15 cellular contexts compared by ENCODE assay signal in the genomic region with DNA sequence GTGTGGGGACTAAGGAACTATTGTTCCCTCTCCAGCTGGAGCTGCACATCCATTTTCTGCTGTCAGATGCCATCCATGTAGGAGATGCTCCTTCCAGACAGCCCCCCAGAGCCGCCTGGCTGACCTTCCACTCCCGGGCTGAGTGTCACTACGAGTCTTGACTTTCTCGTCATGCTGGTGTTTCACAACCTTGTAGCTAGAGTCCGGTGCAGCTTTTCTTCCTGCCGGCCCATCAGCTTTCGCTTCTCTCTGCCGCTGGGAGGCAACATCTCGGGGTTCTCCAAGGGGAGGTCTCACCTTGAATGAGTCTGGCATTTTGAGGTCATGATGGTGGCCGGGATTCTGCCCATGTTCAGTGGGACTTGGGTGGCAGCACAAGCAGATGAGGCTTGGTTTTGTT.
DNase-seq lines count a peak whose midpoint lies in the region; ATAC-seq and TF ChIP-seq lines count a peak whose summit lies in the region.
"Had no signal": no experiment of that assay in that cellular context is flagged by ENCODE, and none has a peak within 500 bp of the region (broad histone marks: within the 10 kb centered on the region; RNA-seq: fewer than 3 reads in every experiment).

No MANE protein-coding gene starts in this region.

- H3K4me1 ChIP-seq in Caco-2 (peaks cover 21% of the 10 kb centered on the region), SJCRH30 (no peaks in the 10 kb centered on the region)
- H3K4me1 ChIP-seq: adrenal gland had no signal

- H3K4me3 Mint-ChIP-seq in T-helper 2 cell treated with Interferon-gamma antibody and Interleukin-4, amounts not matched to agents 5 μg/mL and 100 μg/mL, for 36 hours, result peak overlapping the region; percentile 54
- no peak overlapping the region for H3K4me3 Mint-ChIP-seq in Caco-2 (ENCODE audit: unreplicated experiment)
- H3K4me3 Mint-ChIP-seq in T-helper 17 cell, result peak overlapping the region; percentile 77
- peak overlapping the region in 3 of 10 donors; percentile 11 to 23 (median 20) for H3K4me3 Mint-ChIP-seq in naive thymus-derived CD8-positive, alpha-beta T cell

- POLR2A ChIA-PET in Caco-2 (lab: Charles Lee), result no interaction called here
- POLR2A ChIA-PET in naive thymus-derived CD8-positive, alpha-beta T cell (lab: Charles Lee), result no interaction called here

- H3K4me3 ChIP-seq in Caco-2 (ENCODE audit: low read depth, low read length) (no peak overlapping the region), SJCRH30 (no peak overlapping the region)
- H3K4me3 ChIP-seq: adrenal gland had no signal

- BruUV-seq in Caco-2 (replicated peaks; lab: Mats Ljungman, UMichigan), result no TSS peak

- CTCF ChIA-PET in Caco-2 (lab: Charles Lee), result no interaction called here

- H3K27me3 ChIP-seq in Caco-2 (replicated peaks; ENCODE audit: control insufficient read depth, insufficient read depth, low read length) (no peaks in the 10 kb centered on the region), SJCRH30 (no peaks in the 10 kb centered on the region)
- H3K27me3 ChIP-seq: adrenal gland had no signal

- peak overlapping the region; percentile 92 for H3K27ac Mint-ChIP-seq in T-helper 2 cell treated with Interferon-gamma antibody and Interleukin-4, amounts not matched to agents 5 μg/mL and 100 μg/mL, for 36 hours
- H3K27ac Mint-ChIP-seq in Caco-2 (ENCODE audit: unreplicated experiment) (peak overlapping the region; percentile 5), T-helper 17 cell (peak overlapping the region; percentile 96)
- peak overlapping the region in 6 of 10 donors; percentile 83 to 91 (median 87) for H3K27ac Mint-ChIP-seq in naive thymus-derived CD8-positive, alpha-beta T cell

- no peaks in the 10 kb centered on the region for H3K36me3 Mint-ChIP-seq in T-helper 2 cell treated with Interferon-gamma antibody and Interleukin-4, amounts not matched to agents 5 μg/mL and 100 μg/mL, for 36 hours (ENCODE audit: low read depth)
- H3K36me3 Mint-ChIP-seq in Caco-2 (ENCODE audit: insufficient read depth, unreplicated experiment) (no peaks in the 10 kb centered on the region), T-helper 17 cell (ENCODE audit: low read depth) (peaks cover 5% of the 10 kb centered on the region)
- H3K36me3 Mint-ChIP-seq in naive thymus-derived CD8-positive, alpha-beta T cell, result no peaks in the 10 kb centered on the region

- H3K9me3 ChIP-seq in Caco-2, result peaks cover 7% of the 10 kb centered on the region; the same call in 1 of the 2 replicates
- no peaks in the 10 kb centered on the region for H3K9me3 ChIP-seq in T-helper 17 cell (ENCODE audit: control insufficient read depth, low read length, poor library complexity, severe bottlenecking)
- H3K9me3 ChIP-seq in SJCRH30 (replicated peaks), result no peaks in the 10 kb centered on the region
- H3K9me3 ChIP-seq: adrenal gland had no signal

- H3K27ac ChIP-seq in SJCRH30, result no peak overlapping the region
- H3K27ac ChIP-seq: adrenal gland had no signal

- H3K4me1 Mint-ChIP-seq in T-helper 2 cell treated with Interferon-gamma antibody and Interleukin-4, amounts not matched to agents 5 μg/mL and 100 μg/mL, for 36 hours (ENCODE audit: low read depth), result peaks cover 48% of the 10 kb centered on the region
- H3K4me1 Mint-ChIP-seq in Caco-2 (ENCODE audit: low read depth, unreplicated experiment) (peaks cover 22% of the 10 kb centered on the region), T-helper 17 cell (peaks cover 36% of the 10 kb centered on the region)
- H3K4me1 Mint-ChIP-seq in naive thymus-derived CD8-positive, alpha-beta T cell, result peaks cover 15 to 51% (median 37%) of the 10 kb centered on the region in 4 donors

- ATAC-seq in T-helper 17 cell, result no peak
- no peak for ATAC-seq in naive thymus-derived CD8-positive, alpha-beta T cell
- ATAC-seq in HG03378 (IDR thresholded peaks at IDR 0.05; ENCODE audit: unreplicated experiment), result no peak
- ATAC-seq: left cardiac atrium had no signal

- H3K36me3 ChIP-seq in Caco-2 (ENCODE audit: control insufficient read depth, insufficient read depth, low read length) (no peaks in the 10 kb centered on the region; the same call in 1 of the 2 replicates), SJCRH30 (no peaks in the 10 kb centered on the region)
- H3K36me3 ChIP-seq: adrenal gland had no signal

- no peaks in the 10 kb centered on the region for H3K27me3 Mint-ChIP-seq in T-helper 2 cell treated with Interferon-gamma antibody and Interleukin-4, amounts not matched to agents 5 μg/mL and 100 μg/mL, for 36 hours (ENCODE audit: low read depth)
- H3K27me3 Mint-ChIP-seq in Caco-2 (ENCODE audit: insufficient read depth, unreplicated experiment) (no peaks in the 10 kb centered on the region), T-helper 17 cell (no peaks in the 10 kb centered on the region)
- no peaks in the 10 kb centered on the region for H3K27me3 Mint-ChIP-seq in naive thymus-derived CD8-positive, alpha-beta T cell

- no peaks in the 10 kb centered on the region for H3K9me3 Mint-ChIP-seq in T-helper 2 cell treated with Interferon-gamma antibody and Interleukin-4, amounts not matched to agents 5 μg/mL and 100 μg/mL, for 36 hours
- peaks cover 18% of the 10 kb centered on the region for H3K9me3 Mint-ChIP-seq in Caco-2 (ENCODE audit: unreplicated experiment)
- H3K9me3 Mint-ChIP-seq in naive thymus-derived CD8-positive, alpha-beta T cell, result no peaks in the 10 kb centered on the region

- intact Hi-C loops in Caco-2 (cut with micrococcal nuclease; ENCODE audit: unreplicated experiment), result no loop called here

- TF ChIP-seq CTCF in Caco-2 (IDR thresholded peaks at IDR 0.05; ENCODE audit: insufficient read depth in 1 of 2, low read depth in 1 of 2, low read length in 1 of 2, severe bottlenecking in 1 of 2, unreplicated experiment in 1 of 2), result no peak

- no peak for DNase-seq in T-helper 2 cell treated with Interferon-gamma antibody and Interleukin-4, amounts not matched to agents 5 μg/mL and 100 μg/mL, for 36 hours (ENCODE audit: low spot score)
- DNase-seq in T-helper 2 cell (no peak), Caco-2 (no peak), T-helper 17 cell (no peak), SJCRH30 (no peak), NCI-H1105 treated with DMSO at 0.1 percent for 48 hours (lab: John Stamatoyannopoulos, UW) (no peak)
- no peak for DNase-seq in naive thymus-derived CD8-positive, alpha-beta T cell
- DNase-seq: adrenal gland, Calu3, KG1, left cardiac atrium, NCI-H1436 treated with DMSO at 0.1 percent for 48 hours, NCI-H226, SHP77 had no signal

Comparison
In these comparisons a context has a peak if more than half of its experiments do, and no peak if none do; other contexts are left out.
1. H3K27ac Mint-ChIP-seq: peak in every context shown above with its lines; median percentile 96 in T-helper 17 cell; 92 in T-helper 2 cell treated with Interferon-gamma antibody and Interleukin-4, amounts not matched to agents 5 μg/mL and 100 μg/mL, for 36 hours; 87 in naive thymus-derived CD8-positive, alpha-beta T cell; 5 in Caco-2.